In the genomic region with DNA sequence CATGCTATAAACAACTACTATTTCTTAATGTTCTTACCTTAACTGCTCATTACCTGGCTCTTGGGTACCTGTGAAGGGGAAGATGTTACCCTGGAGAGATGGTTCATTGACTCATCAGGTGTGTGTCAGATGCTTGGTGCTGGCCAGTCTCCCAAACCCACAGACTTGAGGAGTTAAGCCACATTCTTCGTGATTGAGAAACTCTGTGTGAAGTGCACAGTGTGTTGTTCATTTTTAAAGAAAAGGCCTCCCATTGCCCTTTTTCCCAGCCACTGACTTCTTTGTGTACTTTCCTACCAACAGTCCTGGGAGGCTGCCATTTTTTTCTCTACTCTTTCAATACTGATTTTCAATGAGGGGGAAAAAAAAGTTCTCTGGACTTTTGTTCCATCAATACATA, we compare ENCODE assay signal across 11 cellular contexts. TPM values are rescaled to one million over a fixed set of nuclear protein-coding genes. Genes with fewer than 3 reads are reported as not detected.
A peak's percentile ranks its signal among the peaks of the same experiment; 100 is the strongest.
DNase-seq lines count a peak whose midpoint lies in the region; ATAC-seq lines count a peak whose summit lies in the region.
"Had no signal": no experiment of that assay in that cellular context is flagged by ENCODE, and none has a peak within 500 bp of the region (broad histone marks: within the 10 kb centered on the region; RNA-seq: fewer than 3 reads in every experiment).

No MANE protein-coding gene starts in this region.

- H3K36me3 ChIP-seq in MG63 (peaks cover 18% of the 10 kb centered on the region), ectodermal cell (ENCODE audit: control insufficient read depth, insufficient read depth, low read length) (peaks cover 4% of the 10 kb centered on the region), neuron (ENCODE audit: insufficient read depth, low read length) (no peaks in the 10 kb centered on the region)
- H3K36me3 ChIP-seq: cardiac muscle cell, thoracic aorta had no signal

- DNase-seq in CD1c-positive myeloid dendritic cell (ENCODE audit: extremely low spot score), result peak; percentile 21
- peak; percentile 79 for DNase-seq in MG63
- DNase-seq in HuH-7.5 (ENCODE audit: low spot score), result no peak
- no peak for DNase-seq in stimulated activated CD4-positive, alpha-beta T cell treated with anti-CD3 and anti-CD28 coated beads, Interleukin-12 subunit alpha, Interleukin-12 subunit beta, amount 100 ng/mL, for 4 hours
- DNase-seq in COLO668 (lab: John Stamatoyannopoulos, UW; ENCODE audit: unreplicated experiment), result no peak
- DNase-seq: occipital lobe had no signal

- H3K27ac ChIP-seq in ectodermal cell (ENCODE audit: insufficient read depth, low read depth, low read length, poor library complexity, severe bottlenecking), result peak overlapping the region; percentile 33
- H3K27ac ChIP-seq: cardiac muscle cell, thoracic aorta had no signal

- H2AFZ ChIP-seq in neuron (ENCODE audit: low read depth, low read length), result peak overlapping the region; percentile 24

- no peaks in the 10 kb centered on the region for H3K9me3 ChIP-seq in MG63
- H3K9me3 ChIP-seq in ectodermal cell (ENCODE audit: control insufficient read depth, low read length), result no peaks in the 10 kb centered on the region
- no peaks in the 10 kb centered on the region for H3K9me3 ChIP-seq in neuron (ENCODE audit: low read length)
- H3K9me3 ChIP-seq: thoracic aorta had no signal

- H3K4me1 ChIP-seq in ectodermal cell (ENCODE audit: control insufficient read depth, insufficient read depth, low read length) (peaks cover 7% of the 10 kb centered on the region), neuron (ENCODE audit: insufficient read depth, low read length) (peaks cover 12% of the 10 kb centered on the region)

- H3K27me3 ChIP-seq in MG63 (no peaks in the 10 kb centered on the region), ectodermal cell (ENCODE audit: control insufficient read depth, insufficient read depth, low read length, poor library complexity, severe bottlenecking) (no peaks in the 10 kb centered on the region), neuron (ENCODE audit: insufficient read depth, low read length) (no peaks in the 10 kb centered on the region)
- H3K27me3 ChIP-seq: cardiac muscle cell had no signal

- H3K4me3 ChIP-seq in MG63 (no peak overlapping the region), ectodermal cell (ENCODE audit: insufficient read depth, low read depth, low read length) (no peak overlapping the region), neuron (ENCODE audit: low read length) (no peak overlapping the region)
- H3K4me3 ChIP-seq: cardiac muscle cell, thoracic aorta had no signal

- ATAC-seq in HG02981 (IDR thresholded peaks at IDR 0.05; ENCODE audit: unreplicated experiment), result no peak

- 60 to 76% methylated on average over 1 of the region's 1 CpG for WGBS in ectodermal cell, 2 experiments

RNA-seq across cellular contexts. Expression of a gene that starts 3.2 kb away (rescaled TPM):
- total RNA-seq in MG63 (2014; rRNA removed; shearing (Covaris generic); ENCODE audit: low replicate concordance), result 99.0 and 196 TPM in 2 replicates
- 204 TPM for polyA plus RNA-seq in ectodermal cell (2013, experiment 1 of 4)
- 180 TPM for polyA plus RNA-seq in ectodermal cell (2013, experiment 2 of 4)
- polyA plus RNA-seq in ectodermal cell (2013, experiment 3 of 4), result 174 TPM
- 172 TPM for polyA plus RNA-seq in ectodermal cell (2013, experiment 4 of 4)

Comparison
In these comparisons a context has a peak if more than half of its experiments do, and no peak if none do; other contexts are left out.
1. DNase-seq: peak in CD1c-positive myeloid dendritic cell (single experiment) and MG63 (single experiment); none in HuH-7.5 (single experiment), stimulated activated CD4-positive, alpha-beta T cell treated with anti-CD3 and anti-CD28 coated beads, Interleukin-12 subunit alpha, Interleukin-12 subunit beta, amount 100 ng/mL, for 4 hours (single experiment) and COLO668 (single experiment).